In the genomic region with DNA sequence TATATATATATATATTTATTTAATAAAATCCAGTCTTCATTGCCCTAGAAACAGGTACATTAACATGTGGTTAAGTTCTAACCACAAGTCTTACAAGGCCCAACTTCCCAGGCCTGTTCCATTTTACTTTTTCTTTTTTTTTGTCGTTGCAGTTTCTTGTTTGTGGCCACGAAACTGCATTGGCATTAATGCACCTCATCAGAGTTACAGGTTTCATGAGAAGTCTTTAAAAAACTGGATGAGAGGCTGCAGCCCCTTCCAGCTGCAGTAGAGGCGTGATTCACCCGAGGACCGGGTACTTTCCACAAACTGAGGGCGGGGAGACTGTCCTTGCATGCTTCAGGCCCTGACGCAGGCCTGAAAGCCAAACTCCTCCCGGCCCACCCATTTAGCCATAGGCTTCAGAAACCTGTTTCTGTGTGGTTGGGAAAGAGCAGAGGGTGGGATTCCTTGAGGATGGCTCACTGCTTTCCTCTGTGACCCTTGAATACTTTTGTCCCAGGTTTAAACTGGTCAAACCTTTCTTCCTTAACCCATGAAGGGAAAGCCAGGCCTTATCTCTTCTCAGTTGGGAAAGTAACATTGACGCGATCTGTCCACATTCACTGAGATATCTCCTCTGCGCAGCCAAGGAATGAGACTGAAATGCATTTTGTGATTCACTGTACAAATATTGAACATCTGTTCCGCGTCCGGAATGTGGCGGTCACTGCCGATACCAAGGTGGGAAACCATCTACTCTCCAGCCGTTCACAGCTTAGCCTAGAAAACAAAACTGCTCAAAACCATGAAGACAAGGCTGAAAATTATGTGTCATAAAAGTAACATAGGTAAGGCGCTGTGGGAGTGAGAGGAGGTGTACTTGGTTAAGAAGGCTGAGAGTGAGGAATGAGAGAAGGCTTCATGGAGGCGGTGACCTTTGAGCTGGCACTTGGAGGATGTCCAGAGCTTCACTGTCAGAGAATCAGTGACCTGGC, we compare ENCODE assay signal across 8 cellular contexts.
DNase-seq lines count a peak whose midpoint lies in the region; ATAC-seq, FAIRE-seq and TF ChIP-seq lines count a peak whose summit lies in the region.
"Had no signal": no experiment of that assay in that cellular context is flagged by ENCODE, and none has a peak within 500 bp of the region (broad histone marks: within the 10 kb centered on the region; RNA-seq: fewer than 3 reads in every experiment).

No MANE protein-coding gene starts in this region.

- TF ChIP-seq CTCF in ascending aorta (IDR thresholded peaks at IDR 0.05), result no peak

- H3K27ac ChIP-seq in right cardiac atrium (ENCODE audit: low read length) (no peak overlapping the region), ascending aorta (no peak overlapping the region)
- H3K27ac ChIP-seq: neutrophil had no signal

- FAIRE-seq in HTR-8/SVneo (lab: Jason Lieb, UNC), result peak; percentile 94

- H3K36me3 ChIP-seq in ascending aorta, result no peaks in the 10 kb centered on the region
- H3K36me3 ChIP-seq: neutrophil had no signal

- no peak overlapping the region for H3K4me3 ChIP-seq in right cardiac atrium (ENCODE audit: low read length)
- no peak overlapping the region for H3K4me3 ChIP-seq in ascending aorta

- intact Hi-C loops in right cardiac atrium (cut with DNase I), result no loop called here
- intact Hi-C loops in ascending aorta (cut with DNase I), result no loop called here

- H3K9me3 ChIP-seq in right cardiac atrium (ENCODE audit: control insufficient read depth, low read length) (no peaks in the 10 kb centered on the region), ascending aorta (no peaks in the 10 kb centered on the region)
- H3K9me3 ChIP-seq: neutrophil had no signal

- H3K4me1 ChIP-seq in right cardiac atrium (ENCODE audit: control insufficient read depth, insufficient read depth, low read length) (no peaks in the 10 kb centered on the region), ascending aorta (no peaks in the 10 kb centered on the region)

- 58% methylated on average over 19 of the region's 19 CpGs for whole genome bisulfite sequencing in right cardiac atrium

- ATAC-seq in right cardiac atrium, result peak; percentile 59 to 88

- H3K27me3 ChIP-seq in right cardiac atrium (ENCODE audit: control insufficient read depth, insufficient read depth) (no peaks in the 10 kb centered on the region), ascending aorta (no peaks in the 10 kb centered on the region)
- H3K27me3 ChIP-seq: neutrophil had no signal

- peak; percentile 66 for DNase-seq in HTR-8/SVneo (ENCODE audit: insufficient read length, low spot score)
- DNase-seq in activated CD4-positive, alpha-beta T cell treated with anti-CD3 and anti-CD28 coated beads, Interleukin-2, amount 50 U/mL, for 48 hours, result peak; percentile 61 to 71
- DNase-seq in right cardiac atrium, result peak; percentile 38 to 52 (median 40)
- peak; percentile 76 for DNase-seq in stimulated activated CD8-positive, alpha-beta memory T cell treated with anti-CD3 and anti-CD28 coated beads, Interleukin-4, amount 100 ng/mL, for 48 hours
- no peak for DNase-seq in mesenteric fat pad (ENCODE audit: low spot score)
- DNase-seq in ascending aorta (ENCODE audit: low spot score in 2 of 2), result no peak
- DNase-seq in SW480 (ENCODE audit: low spot score), result no peak

Comparison
In these comparisons a context has a peak if more than half of its experiments do, and no peak if none do; other contexts are left out.
1. DNase-seq: peak in HTR-8/SVneo (single experiment), activated CD4-positive, alpha-beta T cell treated with anti-CD3 and anti-CD28 coated beads, Interleukin-2, amount 50 U/mL, for 48 hours (2 of 2), right cardiac atrium (3 of 3) and stimulated activated CD8-positive, alpha-beta memory T cell treated with anti-CD3 and anti-CD28 coated beads, Interleukin-4, amount 100 ng/mL, for 48 hours (single experiment); none in mesenteric fat pad (single experiment), ascending aorta (0 of 2) and SW480 (single experiment).